Comparison of ENCODE assay signal across 10 cellular contexts in the genomic region with DNA sequence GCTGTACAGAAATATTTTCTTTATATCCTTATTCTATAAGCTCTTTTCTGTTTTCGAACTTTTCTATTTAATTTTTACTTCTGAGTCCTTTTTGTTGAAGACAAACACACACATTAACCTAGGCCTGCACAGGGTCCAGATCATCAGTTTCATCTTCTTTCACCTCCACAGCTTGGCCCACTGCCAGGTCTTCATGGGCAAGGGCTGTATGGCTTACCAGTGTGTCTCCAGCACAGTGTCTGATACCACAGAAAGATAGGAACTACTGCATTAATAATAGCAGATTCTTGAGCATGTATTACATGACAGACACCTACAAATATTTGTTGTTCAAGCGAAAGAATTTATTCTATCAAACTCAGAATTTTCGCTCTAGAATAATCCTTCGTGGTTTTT. TPM values are rescaled to one million over a fixed set of nuclear protein-coding genes. Genes with fewer than 3 reads are reported as not detected.
DNase-seq lines count a peak whose midpoint lies in the region; ATAC-seq and TF ChIP-seq lines count a peak whose summit lies in the region.
"Had no signal": no experiment of that assay in that cellular context is flagged by ENCODE, and none has a peak within 500 bp of the region (broad histone marks: within the 10 kb centered on the region; RNA-seq: fewer than 3 reads in every experiment).

No MANE protein-coding gene starts in this region.

- intact Hi-C loops in activated CD4-positive, alpha-beta T cell treated with anti-CD3 and anti-CD28 coated beads for 36 hours (cut with DNase I, micrococcal nuclease) = no loop called here
- intact Hi-C loops in dorsolateral prefrontal cortex (cut with DNase I) = no loop called here

- no peak for TF ChIP-seq CTCF in dorsolateral prefrontal cortex (IDR thresholded peaks at IDR 0.05 in 54 of 56, conservative IDR thresholded peaks at IDR 0.05 in 2 of 56; ENCODE audit: low read depth in 1 of 56, partially characterized antibody in 56 of 56)
- TF ChIP-seq CTCF in foreskin fibroblast (IDR thresholded peaks at IDR 0.05; ENCODE audit: low read depth, low read length) = no peak

- H3K27ac Mint-ChIP-seq in activated CD4-positive, alpha-beta T cell treated with anti-CD3 and anti-CD28 coated beads for 36 hours = no peak overlapping the region

- ATAC-seq in activated CD4-positive, alpha-beta T cell treated with anti-CD3 and anti-CD28 coated beads for 36 hours = no peak
- ATAC-seq in HG03432 (IDR thresholded peaks at IDR 0.05; ENCODE audit: unreplicated experiment) = no peak

- peak overlapping the region in 15 of 59 donors; percentile 9 to 68 (median 22) for H3K27ac ChIP-seq in dorsolateral prefrontal cortex
- H3K27ac ChIP-seq: BLaER1 had no signal

- DNase-seq in activated CD4-positive, alpha-beta T cell treated with anti-CD3 and anti-CD28 coated beads for 36 hours = peak; percentile 41
- DNase-seq in activated CD4-positive, alpha-beta T cell treated with anti-CD3 and anti-CD28 coated beads for 1 hour = no peak
- DNase-seq in NCI-H2029 treated with DMSO at 0.1 percent for 48 hours (lab: John Stamatoyannopoulos, UW) = peak; percentile 59
- peak in 4 of 10 donors; percentile 26 to 57 (median 37) for DNase-seq in dorsolateral prefrontal cortex
- peak; percentile 7 for DNase-seq in stimulated activated CD4-positive, alpha-beta T cell treated with anti-CD3 and anti-CD28 coated beads, Interleukin-4, amount 100 ng/mL, for 1 hour
- no peak for DNase-seq in pons (ENCODE audit: low spot score)
- no peak for DNase-seq in foreskin fibroblast

- no peak overlapping the region for H3K4me3 Mint-ChIP-seq in activated CD4-positive, alpha-beta T cell treated with anti-CD3 and anti-CD28 coated beads for 36 hours
- H3K4me3 Mint-ChIP-seq: neural crest cell had no signal

- H3K36me3 Mint-ChIP-seq in activated CD4-positive, alpha-beta T cell treated with anti-CD3 and anti-CD28 coated beads for 36 hours (ENCODE audit: low read depth) = peaks cover 2% of the 10 kb centered on the region

- no peaks in the 10 kb centered on the region for H3K27me3 ChIP-seq in dorsolateral prefrontal cortex
- H3K27me3 ChIP-seq: BLaER1 had no signal

- peak overlapping the region in 36 of 59 donors; percentile 0 to 97 (median 29) for H3K4me3 ChIP-seq in dorsolateral prefrontal cortex
- no peak overlapping the region for H3K4me3 ChIP-seq in foreskin fibroblast (ENCODE audit: low read depth in 1 of 2, low read length in 2 of 2)
- H3K4me3 ChIP-seq: BLaER1 had no signal

- CTCF ChIA-PET in activated CD4-positive, alpha-beta T cell treated with anti-CD3 and anti-CD28 coated beads for 36 hours (lab: Charles Lee) = no interaction called here

- H3K9me3 Mint-ChIP-seq in activated CD4-positive, alpha-beta T cell treated with anti-CD3 and anti-CD28 coated beads for 36 hours (ENCODE audit: low read depth) = no peaks in the 10 kb centered on the region
- H3K9me3 Mint-ChIP-seq: neural crest cell had no signal

- peaks cover 62% of the 10 kb centered on the region for H3K4me1 Mint-ChIP-seq in activated CD4-positive, alpha-beta T cell treated with anti-CD3 and anti-CD28 coated beads for 36 hours

- POLR2A ChIA-PET in activated CD4-positive, alpha-beta T cell treated with anti-CD3 and anti-CD28 coated beads for 36 hours (lab: Charles Lee) = no interaction called here

- no peaks in the 10 kb centered on the region for H3K27me3 Mint-ChIP-seq in activated CD4-positive, alpha-beta T cell treated with anti-CD3 and anti-CD28 coated beads for 36 hours

RNA-seq across cellular contexts. Expression of a gene that starts 24.4 kb away (rescaled TPM):
- 10 to 100 TPM; 48.6 to 62.7 TPM for total RNA-seq in activated CD4-positive, alpha-beta T cell treated with anti-CD3 and anti-CD28 coated beads for 36 hours
- total RNA-seq in dorsolateral prefrontal cortex = 1,000 to 10,000 TPM in 8 of 120 experiments, 100 to 1,000 TPM in 112; 292 to 1,535 (median 581) TPM

Comparison
In these comparisons a context has a peak if more than half of its experiments do, and no peak if none do; other contexts are left out.
1. DNase-seq: peak in activated CD4-positive, alpha-beta T cell treated with anti-CD3 and anti-CD28 coated beads for 36 hours (single experiment), NCI-H2029 treated with DMSO at 0.1 percent for 48 hours (single experiment) and stimulated activated CD4-positive, alpha-beta T cell treated with anti-CD3 and anti-CD28 coated beads, Interleukin-4, amount 100 ng/mL, for 1 hour (single experiment); none in activated CD4-positive, alpha-beta T cell treated with anti-CD3 and anti-CD28 coated beads for 1 hour (single experiment), pons (single experiment) and foreskin fibroblast (0 of 2).
2. H3K4me3 ChIP-seq: peak in dorsolateral prefrontal cortex (36 of 59); none in foreskin fibroblast (0 of 2).
3. RNA of a gene that starts 24.4 kb away (total RNA-seq): 292 to 1,535 TPM in dorsolateral prefrontal cortex; 48.6 to 62.7 TPM in activated CD4-positive, alpha-beta T cell treated with anti-CD3 and anti-CD28 coated beads for 36 hours; every median in the first group is over 4 times any median in the second.